ENCODE assay signal across 16 cellular contexts in genomic region chr10:128996092-128996491, GRCh38.
DNase-seq lines count a peak whose midpoint lies in the region; ATAC-seq and TF ChIP-seq lines count a peak whose summit lies in the region.
"Had no signal": no experiment of that assay in that cellular context is flagged by ENCODE, and none has a peak within 500 bp of the region (broad histone marks: within the 10 kb centered on the region; RNA-seq: fewer than 3 reads in every experiment).

No MANE protein-coding gene starts in this region.

- ATAC-seq in left cardiac atrium (no peak), GM19452 (IDR thresholded peaks at IDR 0.05; ENCODE audit: unreplicated experiment) (no peak)
- ATAC-seq: A549; CD8-positive, alpha-beta T cell had no signal

- H3K9me3 ChIP-seq in right atrium auricular region (no peaks in the 10 kb centered on the region), neuronal stem cell (replicated peaks in 1 of 2; ENCODE audit: control insufficient read depth in 2 of 2, insufficient read depth in 1 of 2, low read depth in 1 of 2, low read length in 2 of 2) (no peaks in the 10 kb centered on the region)
- H3K9me3 ChIP-seq: A549, Caco-2 had no signal

- no peak overlapping the region for H2AFZ ChIP-seq in neuronal stem cell (ENCODE audit: low read length)

- no peak overlapping the region for H3K4me3 ChIP-seq in right atrium auricular region
- H3K4me3 ChIP-seq in neuronal stem cell (ENCODE audit: low read length in 2 of 2), result no peak overlapping the region
- H3K4me3 ChIP-seq: A549 had no signal

- H3K36me3 ChIP-seq in right atrium auricular region (no peaks in the 10 kb centered on the region), neuronal stem cell (replicated peaks in 1 of 2; ENCODE audit: control insufficient read depth in 2 of 2, insufficient read depth in 2 of 2, low read length in 2 of 2) (no peaks in the 10 kb centered on the region)

- H3K79me1 ChIP-seq in neuronal stem cell (ENCODE audit: low read depth, low read length), result no peaks in the 10 kb centered on the region

- peak; percentile 7 for DNase-seq in right atrium auricular region (ENCODE audit: low spot score)
- DNase-seq in left cardiac atrium, result no peak
- DNase-seq in neuronal stem cell (ENCODE audit: low spot score), result no peak
- peak; percentile 39 for DNase-seq in ureter (ENCODE audit: low spot score)
- DNase-seq in NCI-H128 (lab: John Stamatoyannopoulos, UW; ENCODE audit: unreplicated experiment), result no peak
- DNase-seq: AML-193; Caco-2; Calu3; CD4-positive, alpha-beta T cell; CD8-positive, alpha-beta T cell; DMS79 treated with DMSO at 0.1 percent for 48 hours; GF-D8 had no signal

- H3K27me3 ChIP-seq in right atrium auricular region (no peaks in the 10 kb centered on the region), neuronal stem cell (ENCODE audit: control insufficient read depth in 3 of 3, insufficient read depth in 3 of 3, low read depth in 1 of 3, low read length in 3 of 3) (no peaks in the 10 kb centered on the region)

- no peak overlapping the region for H2BK120ac ChIP-seq in neuronal stem cell (ENCODE audit: low read depth, low read length)

- no CpG with 5 or more reads among the region's 8 CpGs for WGBS in neuronal stem cell (ENCODE audit: extremely low coverage in 2 of 2, insufficient read length in 2 of 2, insufficient replicate concordance in 1 of 2), 2 donors

- H3K18ac ChIP-seq in neuronal stem cell (ENCODE audit: low read length), result no peak overlapping the region

- H4K8ac ChIP-seq in neuronal stem cell (ENCODE audit: low read depth, low read length), result no peak overlapping the region

- no peak overlapping the region for H3K4me2 ChIP-seq in neuronal stem cell (ENCODE audit: insufficient read depth, low read length, poor library complexity, severe bottlenecking)
- H3K4me2 ChIP-seq: A549 had no signal

- intact Hi-C loops in left cardiac atrium (cut with DNase I), result no loop called here

- H3K4me1 ChIP-seq in right atrium auricular region (no peaks in the 10 kb centered on the region), neuronal stem cell (ENCODE audit: control insufficient read depth in 2 of 2, insufficient read depth in 1 of 2, low read depth in 1 of 2, low read length in 2 of 2) (peaks cover 0 to 4% of the 10 kb centered on the region in 2 donors)
- H3K4me1 ChIP-seq: A549, Caco-2 had no signal

- H3K9ac ChIP-seq in neuronal stem cell (ENCODE audit: low read depth, low read length, poor library complexity), result no peak overlapping the region

- H3K14ac ChIP-seq in neuronal stem cell (ENCODE audit: low read length), result no peak overlapping the region

- no peak overlapping the region for H3K27ac ChIP-seq in right atrium auricular region
- H3K27ac ChIP-seq in neuronal stem cell (replicated peaks; ENCODE audit: low read length), result no peak overlapping the region
- H3K27ac ChIP-seq: 22Rv1, A549, C4-2B had no signal

- no peak overlapping the region for H2BK15ac ChIP-seq in neuronal stem cell (ENCODE audit: low read length)

- no peak overlapping the region for H4K91ac ChIP-seq in neuronal stem cell (ENCODE audit: low read depth, low read length, poor library complexity)

- H2AK5ac ChIP-seq in neuronal stem cell (ENCODE audit: low read depth, low read length), result peak overlapping the region; percentile 52

- no peak overlapping the region for H2BK5ac ChIP-seq in neuronal stem cell (ENCODE audit: low read length)

- no peak overlapping the region for H3K23ac ChIP-seq in neuronal stem cell (ENCODE audit: low read depth, low read length, poor library complexity)

- H2BK12ac ChIP-seq in neuronal stem cell (ENCODE audit: low read length), result no peak overlapping the region

- no peak overlapping the region for H3K4ac ChIP-seq in neuronal stem cell (ENCODE audit: low read length)

- TF ChIP-seq CTCF in right atrium auricular region (IDR thresholded peaks at IDR 0.05), result no peak

Comparison
In these comparisons a context has a peak if more than half of its experiments do, and no peak if none do; other contexts are left out.
1. DNase-seq: peak in right atrium auricular region (single experiment) and ureter (single experiment); none in left cardiac atrium (single experiment), neuronal stem cell (single experiment) and NCI-H128 (single experiment).